ENCODE assay signal across 23 cellular contexts in the genomic region with DNA sequence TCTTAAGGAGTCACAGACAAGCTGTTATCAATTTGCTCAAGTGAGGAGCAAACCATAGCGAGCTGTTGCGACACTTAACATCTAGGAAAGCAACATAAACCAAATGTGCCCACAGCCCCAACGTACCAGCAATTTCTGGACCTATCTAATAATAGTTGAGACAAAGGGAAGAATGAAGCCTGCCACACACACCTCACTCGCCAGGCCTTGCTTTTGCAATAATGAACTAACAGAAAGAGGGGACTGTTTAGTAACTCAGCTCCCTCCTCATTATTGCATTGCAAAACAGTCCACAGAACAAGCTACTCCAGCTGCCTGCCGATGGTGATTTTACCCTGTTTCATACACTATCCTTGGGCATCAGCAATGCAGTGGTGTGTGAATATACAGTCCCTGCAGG.
DNase-seq lines count a peak whose midpoint lies in the region; ATAC-seq and TF ChIP-seq lines count a peak whose summit lies in the region.
"Had no signal": no experiment of that assay in that cellular context is flagged by ENCODE, and none has a peak within 500 bp of the region (broad histone marks: within the 10 kb centered on the region; RNA-seq: fewer than 3 reads in every experiment).

No MANE protein-coding gene starts in this region.

- no peak for ATAC-seq in activated CD8-positive, alpha-beta T cell treated with anti-CD3 and anti-CD28 coated beads for 36 hours
- ATAC-seq in HG03520 (IDR thresholded peaks at IDR 0.05; ENCODE audit: unreplicated experiment): no peak
- ATAC-seq: CD8-positive, alpha-beta T cell; sciatic nerve had no signal

- no peak overlapping the region for H3K4me3 ChIP-seq in HL-60 (replicated peaks; ENCODE audit: insufficient read depth, low read length)
- H3K4me3 ChIP-seq: cardiac muscle cell, esophagus muscularis mucosa, Peyer's patch, SJCRH30 had no signal

- no peaks in the 10 kb centered on the region for H3K9me3 Mint-ChIP-seq in osteocyte (ENCODE audit: unreplicated experiment)
- peaks cover 1% of the 10 kb centered on the region for H3K9me3 Mint-ChIP-seq in activated CD8-positive, alpha-beta T cell treated with anti-CD3 and anti-CD28 coated beads for 36 hours
- H3K9me3 Mint-ChIP-seq: activated CD4-positive, alpha-beta T cell treated with anti-CD3 and anti-CD28 coated beads, Interleukin-2, amount 10 ng/mL, durations not matched to agents 7 days and 5 days; endodermal cell; nephron had no signal

- peak overlapping the region; percentile 1 for H3K27ac Mint-ChIP-seq in osteocyte (ENCODE audit: unreplicated experiment)
- no peak overlapping the region for H3K27ac Mint-ChIP-seq in activated CD8-positive, alpha-beta T cell treated with anti-CD3 and anti-CD28 coated beads for 36 hours
- H3K27ac Mint-ChIP-seq: activated CD4-positive, alpha-beta T cell treated with anti-CD3 and anti-CD28 coated beads, Interleukin-2, amount 10 ng/mL, durations not matched to agents 7 days and 5 days; CD8-positive, alpha-beta T cell; endodermal cell; nephron had no signal

- no peak overlapping the region for H3K4me3 Mint-ChIP-seq in osteocyte (ENCODE audit: unreplicated experiment)
- H3K4me3 Mint-ChIP-seq in activated CD8-positive, alpha-beta T cell treated with anti-CD3 and anti-CD28 coated beads for 36 hours: no peak overlapping the region
- H3K4me3 Mint-ChIP-seq: activated CD4-positive, alpha-beta T cell treated with anti-CD3 and anti-CD28 coated beads, Interleukin-2, amount 10 ng/mL, durations not matched to agents 7 days and 5 days; CD8-positive, alpha-beta T cell; endodermal cell; nephron had no signal

- H3K27ac ChIP-seq in HL-60 (replicated peaks): peak overlapping the region; percentile 75
- H3K27ac ChIP-seq: cardiac muscle cell, esophagus muscularis mucosa, Peyer's patch, SJCRH30 had no signal

- CTCF ChIA-PET in activated CD8-positive, alpha-beta T cell treated with anti-CD3 and anti-CD28 coated beads for 36 hours (lab: Charles Lee): no interaction called here

- H3K4me1 Mint-ChIP-seq in osteocyte (ENCODE audit: unreplicated experiment): peaks cover 27% of the 10 kb centered on the region
- no peaks in the 10 kb centered on the region for H3K4me1 Mint-ChIP-seq in activated CD8-positive, alpha-beta T cell treated with anti-CD3 and anti-CD28 coated beads for 36 hours (ENCODE audit: low read depth)
- H3K4me1 Mint-ChIP-seq: activated CD4-positive, alpha-beta T cell treated with anti-CD3 and anti-CD28 coated beads, Interleukin-2, amount 10 ng/mL, durations not matched to agents 7 days and 5 days; nephron had no signal

- no peaks in the 10 kb centered on the region for H3K36me3 Mint-ChIP-seq in osteocyte (ENCODE audit: unreplicated experiment)
- no peaks in the 10 kb centered on the region for H3K36me3 Mint-ChIP-seq in activated CD8-positive, alpha-beta T cell treated with anti-CD3 and anti-CD28 coated beads for 36 hours (ENCODE audit: low read depth)
- H3K36me3 Mint-ChIP-seq: CD8-positive, alpha-beta T cell had no signal

- POLR2A ChIA-PET in activated CD8-positive, alpha-beta T cell treated with anti-CD3 and anti-CD28 coated beads for 36 hours (lab: Charles Lee): no interaction called here

- H3K27me3 ChIP-seq in HL-60 (ENCODE audit: insufficient read depth, poor library complexity, severe bottlenecking): no peaks in the 10 kb centered on the region
- H3K27me3 ChIP-seq: cardiac muscle cell, esophagus muscularis mucosa, Peyer's patch, SJCRH30 had no signal

- DNase-seq in HL-60 (ENCODE audit: low read depth in 1 of 2, low spot score in 1 of 2) (peak; percentile 66 to 91), NOMO-1 treated with DMSO at 0.1 percent for 48 hours (lab: John Stamatoyannopoulos, UW; ENCODE audit: unreplicated experiment) (peak; percentile 98), amniotic epithelial cell (ENCODE audit: low read depth) (peak; percentile 8), osteocyte (ENCODE audit: extremely low spot score, unreplicated experiment) (no peak), CD1c-positive myeloid dendritic cell (ENCODE audit: extremely low spot score) (no peak)
- DNase-seq in activated CD8-positive, alpha-beta T cell treated with anti-CD3 and anti-CD28 coated beads for 36 hours: no peak
- DNase-seq: activated CD4-positive, alpha-beta T cell treated with anti-CD3 and anti-CD28 coated beads, Interleukin-2, amount 10 ng/mL, durations not matched to agents 7 days and 5 days; activated naive CD4-positive, alpha-beta T cell treated with anti-CD3 and anti-CD28 coated beads, Interleukin-2, amount 50 U/mL, for 16 hours; aorta; CD8-positive, alpha-beta T cell; DMS53; endodermal cell; islet precursor cell; NCI-H1417 treated with DMSO at 0.1 percent for 48 hours; NCI-H2081 treated with DMSO at 0.1 percent for 48 hours; Peyer's patch; SJCRH30; stimulated activated naive CD4-positive, alpha-beta T cell treated with Interleukin-2 at 50 U/mL for 16 hours had no signal

- TF ChIP-seq CTCF in HL-60 (IDR thresholded peaks at IDR 0.05; ENCODE audit: insufficient read depth, low read length) (no peak), osteocyte (IDR thresholded peaks at IDR 0.05) (no peak)
- TF ChIP-seq CTCF in activated CD8-positive, alpha-beta T cell treated with anti-CD3 and anti-CD28 coated beads for 36 hours (IDR thresholded peaks at IDR 0.05): no peak

- intact Hi-C loops in activated CD8-positive, alpha-beta T cell treated with anti-CD3 and anti-CD28 coated beads for 36 hours (cut with micrococcal nuclease): no loop called here

- peaks cover 6% of the 10 kb centered on the region for H3K27me3 Mint-ChIP-seq in osteocyte (ENCODE audit: unreplicated experiment)
- no peaks in the 10 kb centered on the region for H3K27me3 Mint-ChIP-seq in activated CD8-positive, alpha-beta T cell treated with anti-CD3 and anti-CD28 coated beads for 36 hours

Comparison
In these comparisons a context has a peak if more than half of its experiments do, and no peak if none do; other contexts are left out.
1. DNase-seq: peak in HL-60 (2 of 2), NOMO-1 treated with DMSO at 0.1 percent for 48 hours (single experiment) and amniotic epithelial cell (single experiment); none in osteocyte (single experiment), CD1c-positive myeloid dendritic cell (single experiment) and activated CD8-positive, alpha-beta T cell treated with anti-CD3 and anti-CD28 coated beads for 36 hours (single experiment).